ENCODE assay signal across 10 cellular contexts in genomic region chr2:235107640-235107951, GRCh38.
A peak's percentile ranks its signal among the peaks of the same experiment; 100 is the strongest.
DNase-seq lines count a peak whose midpoint lies in the region; ATAC-seq, FAIRE-seq and TF ChIP-seq lines count a peak whose summit lies in the region.
"Had no signal": no experiment of that assay in that cellular context is flagged by ENCODE, and none has a peak within 500 bp of the region (broad histone marks: within the 10 kb centered on the region; RNA-seq: fewer than 3 reads in every experiment).

No MANE protein-coding gene starts in this region.

- intact Hi-C loops in CD14-positive monocyte (cut with micrococcal nuclease): no loop called here

- H3K23ac ChIP-seq in neuronal stem cell (ENCODE audit: low read depth, low read length, poor library complexity): no peak overlapping the region

- no peak overlapping the region for H3K18ac ChIP-seq in neuronal stem cell (ENCODE audit: low read length)

- TF ChIP-seq CTCF in A549 (IDR thresholded peaks at IDR 0.05) (no peak), CD14-positive monocyte (IDR thresholded peaks at IDR 0.05) (no peak)

- FAIRE-seq in A549 (lab: Jason Lieb, UNC): no peak
- FAIRE-seq: GM12891, GM19239 had no signal

- H3K4me1 ChIP-seq in A549 (peaks cover 4% of the 10 kb centered on the region; the same call in 2 of the 3 replicates), neuronal stem cell (ENCODE audit: control insufficient read depth in 2 of 2, insufficient read depth in 1 of 2, low read depth in 1 of 2, low read length in 2 of 2) (peaks cover 4 to 6% of the 10 kb centered on the region in 2 donors)

- DNase-seq in A549 (ENCODE audit: low read depth in 1 of 2, low spot score in 1 of 2): no peak
- DNase-seq in left lobe of liver (ENCODE audit: low spot score): no peak
- no peak for DNase-seq in neuronal stem cell (ENCODE audit: low spot score)
- DNase-seq in D341Med (ENCODE audit: low spot score): no peak
- DNase-seq in NCI-H146 (lab: John Stamatoyannopoulos, UW): no peak
- no peak for DNase-seq in CD14-positive monocyte (ENCODE audit: low spot score)
- DNase-seq: CD4-positive, alpha-beta memory T cell had no signal

- no peaks in the 10 kb centered on the region for H3K9me3 Mint-ChIP-seq in CD14-positive monocyte
- H3K9me3 Mint-ChIP-seq: CD4-positive, alpha-beta memory T cell had no signal

- H2AFZ ChIP-seq in neuronal stem cell (ENCODE audit: low read length): peak overlapping the region; percentile 23

- H3K4me3 ChIP-seq in A549 (no peak overlapping the region), neuronal stem cell (ENCODE audit: low read length in 2 of 2) (no peak overlapping the region)

- TF ChIP-seq EP300 in A549 (IDR thresholded peaks at IDR 0.05) (no peak), Ishikawa (IDR thresholded peaks at IDR 0.05; ENCODE audit: borderline replicate concordance) (no peak)

- CTCF ChIA-PET in A549 (lab: Yijun Ruan, JAX): interaction anchor here (0.6 to 5.2 kb wide), 54 partner anchors 10 to 1250 kb away, joined by 3 to 95 read pairs (median 4); no protein-coding TSS in a partner anchor

- no peak overlapping the region for H3K14ac ChIP-seq in neuronal stem cell (ENCODE audit: low read length)

- no peak overlapping the region for H3K4me2 ChIP-seq in A549
- no peak overlapping the region for H3K4me2 ChIP-seq in neuronal stem cell (ENCODE audit: insufficient read depth, low read length, poor library complexity, severe bottlenecking)

- no peak overlapping the region for H4K91ac ChIP-seq in neuronal stem cell (ENCODE audit: low read depth, low read length, poor library complexity)

- no peak for TF ChIP-seq POLR2A in A549 (IDR thresholded peaks at IDR 0.05; ENCODE audit: low read length)

- H3K4ac ChIP-seq in neuronal stem cell (ENCODE audit: low read length): no peak overlapping the region

- no peak overlapping the region for H2BK120ac ChIP-seq in neuronal stem cell (ENCODE audit: low read depth, low read length)

- H3K36me3 ChIP-seq in neuronal stem cell (replicated peaks in 1 of 2; ENCODE audit: control insufficient read depth in 2 of 2, insufficient read depth in 2 of 2, low read length in 2 of 2): no peaks in the 10 kb centered on the region

- H3K4me1 Mint-ChIP-seq in CD14-positive monocyte: no peaks in the 10 kb centered on the region
- H3K4me1 Mint-ChIP-seq: CD4-positive, alpha-beta memory T cell had no signal

- no peak overlapping the region for H3K4me3 Mint-ChIP-seq in CD14-positive monocyte
- H3K4me3 Mint-ChIP-seq: CD4-positive, alpha-beta memory T cell had no signal

- H3K27me3 Mint-ChIP-seq in CD14-positive monocyte (ENCODE audit: low read depth in 3 of 3): peaks cover 0 to 4% (median 4%) of the 10 kb centered on the region in 3 donors

- H2AK5ac ChIP-seq in neuronal stem cell (ENCODE audit: low read depth, low read length): no peak overlapping the region

- H3K27me3 ChIP-seq in neuronal stem cell (ENCODE audit: control insufficient read depth in 3 of 3, insufficient read depth in 3 of 3, low read depth in 1 of 3, low read length in 3 of 3): no peaks in the 10 kb centered on the region

- TF ChIP-seq RAD21 in A549 (conservative IDR thresholded peaks at IDR 0.05 in 1 of 2, IDR thresholded peaks at IDR 0.05 in 1 of 2) (no peak), Ishikawa (IDR thresholded peaks at IDR 0.05; ENCODE audit: low read depth) (no peak)

- H2BK5ac ChIP-seq in neuronal stem cell (ENCODE audit: low read length): no peak overlapping the region

- no peaks in the 10 kb centered on the region for H3K79me1 ChIP-seq in neuronal stem cell (ENCODE audit: low read depth, low read length)

- ATAC-seq in A549 (no peak; a peak in 1 of 6 replicates), left lobe of liver (peak; percentile 70)

- WGBS in A549 (ENCODE audit: missing lambda C conversion rate): 79% methylated on average over 3 of the region's 3 CpGs
- WGBS in neuronal stem cell (ENCODE audit: extremely low coverage in 2 of 2, insufficient read length in 2 of 2, insufficient replicate concordance in 1 of 2), 2 donors: no CpG with 5 or more reads among the region's 3 CpGs

- no peak overlapping the region for H4K8ac ChIP-seq in neuronal stem cell (ENCODE audit: low read depth, low read length)

- H3K9me3 ChIP-seq in A549: no peaks in the 10 kb centered on the region
- no peaks in the 10 kb centered on the region for H3K9me3 ChIP-seq in neuronal stem cell (replicated peaks in 1 of 2; ENCODE audit: control insufficient read depth in 2 of 2, insufficient read depth in 1 of 2, low read depth in 1 of 2, low read length in 2 of 2)

- no peak overlapping the region for H3K9ac ChIP-seq in neuronal stem cell (ENCODE audit: low read depth, low read length, poor library complexity)

- H3K36me3 Mint-ChIP-seq in CD14-positive monocyte: no peaks in the 10 kb centered on the region
- H3K36me3 Mint-ChIP-seq: CD4-positive, alpha-beta memory T cell had no signal

- POLR2A ChIA-PET in A549 (lab: Yijun Ruan, JAX): interaction anchor here (1.0 to 1.4 kb wide), 4 partner anchors 9 to 611 kb away, joined by 3 to 5 read pairs (median 4); partner anchors contain the start of gene ARL4C

- no peak overlapping the region for H2BK12ac ChIP-seq in neuronal stem cell (ENCODE audit: low read length)

- H3K27ac ChIP-seq in A549: peak overlapping the region in 1 of 2 experiments; percentile 89; a peak in 3 of 6 replicates
- H3K27ac ChIP-seq in neuronal stem cell (replicated peaks; ENCODE audit: low read length): no peak overlapping the region

- H3K27ac Mint-ChIP-seq in CD14-positive monocyte: no peak overlapping the region
- H3K27ac Mint-ChIP-seq: CD4-positive, alpha-beta memory T cell had no signal

- H2BK15ac ChIP-seq in neuronal stem cell (ENCODE audit: low read length): no peak overlapping the region

TF ChIP-seq in A549, 52 proteins besides CTCF, POLR2A, EP300 and RAD21:
- peak; percentile 53 to 58; a peak in 3 of 4 replicates for TF ChIP-seq CEBPB (IDR thresholded peaks at IDR 0.05)
- TF ChIP-seq BCL3 (IDR thresholded peaks at IDR 0.05): no peak
- TF ChIP-seq GATA3 (IDR thresholded peaks at IDR 0.05; ENCODE audit: borderline replicate concordance): no peak
- no peak for TF ChIP-seq E2F6 (IDR thresholded peaks at IDR 0.05; ENCODE audit: borderline replicate concordance, low read depth)

TF ChIP-seq in Ishikawa, 13 proteins besides CTCF, POLR2A, EP300 and RAD21:
- TF ChIP-seq ZBTB7A (IDR thresholded peaks at IDR 0.05; ENCODE audit: low read depth) (no peak), CEBPB (IDR thresholded peaks at IDR 0.05) (peak; percentile 61), REST (IDR thresholded peaks at IDR 0.05; ENCODE audit: low read depth) (no peak)
